In the genomic region with DNA sequence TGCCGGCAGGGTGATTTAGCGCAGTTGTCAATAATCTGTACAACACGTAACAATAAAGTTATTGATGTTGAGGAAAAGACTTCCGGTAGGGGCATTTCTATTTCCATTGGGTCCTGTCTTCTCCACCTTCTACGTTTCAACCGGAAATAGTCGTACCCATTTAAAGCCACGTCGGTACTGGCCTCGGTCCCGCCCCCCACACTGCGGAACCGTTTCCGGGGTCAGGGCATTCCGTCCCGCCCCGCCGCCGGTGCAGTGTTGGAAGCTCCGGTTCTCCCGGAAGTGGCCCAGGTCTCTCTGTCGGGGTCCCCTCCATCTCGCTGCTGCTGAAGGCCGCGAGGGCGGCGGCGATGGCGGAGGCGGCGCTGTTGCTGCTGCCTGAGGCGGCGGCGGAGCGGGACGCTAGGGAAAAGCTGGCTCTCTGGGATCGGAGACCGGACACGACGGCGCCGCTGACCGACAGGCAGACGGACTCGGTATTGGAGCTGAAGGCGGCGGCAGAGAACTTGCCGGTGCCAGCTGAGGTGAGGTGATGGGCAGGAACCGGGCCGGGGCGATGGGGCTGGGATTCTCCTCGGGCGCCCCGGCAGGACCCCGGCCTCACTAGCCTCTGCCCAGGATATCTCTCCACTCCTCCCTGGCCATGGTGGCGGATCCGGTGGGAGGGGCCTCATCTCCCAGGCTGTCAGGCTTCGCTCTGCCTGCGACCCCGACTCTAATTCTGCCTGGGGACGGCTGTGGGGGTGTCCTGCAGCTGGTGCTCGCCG, we compare ENCODE assay signal across 8 cellular contexts. TPM values are rescaled to one million over a fixed set of nuclear protein-coding genes. Genes with fewer than 3 reads are reported as not detected.
DNase-seq lines count a peak whose midpoint lies in the region; ATAC-seq and TF ChIP-seq lines count a peak whose summit lies in the region.

COG3 (plus strand) TSS at position 253 of the 767 bp plus-strand sequence; CDS start at position 351, 98 bp downstream.

- peak within 1 kb of the TSS; percentile 97 for H3K4me3 ChIP-seq in lower lobe of right lung

- H3K36me3 ChIP-seq in lower lobe of right lung: no peaks in the 10 kb centered on the region

- no peaks in the 10 kb centered on the region for H3K9me3 ChIP-seq in lower lobe of right lung

- peak within 1 kb of the TSS; percentile 95 for H3K27ac ChIP-seq in lower lobe of right lung

- peak; percentile 43 for TF ChIP-seq CTCF in lower lobe of right lung (IDR thresholded peaks at IDR 0.05)

- H3K4me1 ChIP-seq in lower lobe of right lung: peaks cover 39% of the 10 kb centered on the region

- intact Hi-C loops in lower lobe of right lung (cut with DNase I): no loop called here

- ATAC-seq in GM19468 (IDR thresholded peaks at IDR 0.05; ENCODE audit: extremely low read depth, unreplicated experiment) (peak; percentile 90), lower lobe of right lung (peak; percentile 99)

- H3K27me3 ChIP-seq in lower lobe of right lung (ENCODE audit: low read depth): no peaks in the 10 kb centered on the region

- DNase-seq in COLO668 (lab: John Stamatoyannopoulos, UW; ENCODE audit: unreplicated experiment): peak; percentile 99
- DNase-seq in HS-5 (ENCODE audit: low read depth): peak; percentile 64
- peak; percentile 84 for DNase-seq in NK-92 treated with Interleukin-12 subunit alpha and Interleukin-12 subunit beta, amount 100 ng/mL, for 24 hours (lab: John Stamatoyannopoulos, UW)
- DNase-seq in activated CD8-positive, alpha-beta memory T cell treated with anti-CD3 and anti-CD28 coated beads for 24 hours: peak; percentile 97
- DNase-seq in effector CD4-positive, alpha-beta T cell: peak; percentile 95
- peak; percentile 95 for DNase-seq in lower lobe of right lung
- peak; percentile 90 to 95 (median 92) for DNase-seq in stimulated activated CD4-positive, alpha-beta T cell treated with anti-CD3 and anti-CD28 coated beads, TNF-alpha, amount 100 ng/mL, for 24 hours (ENCODE audit: low read depth in 3 of 3)

RNA-seq across cellular contexts. Expression of gene COG3, which starts in this region (rescaled TPM):
- total RNA-seq in lower lobe of right lung: 21.9 TPM

Comparison
In these comparisons a context has a peak if more than half of its experiments do, and no peak if none do; other contexts are left out.
1. Peak in every context shown above with its lines: DNase-seq, ATAC-seq, H3K4me3 ChIP-seq and H3K27ac ChIP-seq.